ENCODE assay signal across 23 cellular contexts in the genomic region with DNA sequence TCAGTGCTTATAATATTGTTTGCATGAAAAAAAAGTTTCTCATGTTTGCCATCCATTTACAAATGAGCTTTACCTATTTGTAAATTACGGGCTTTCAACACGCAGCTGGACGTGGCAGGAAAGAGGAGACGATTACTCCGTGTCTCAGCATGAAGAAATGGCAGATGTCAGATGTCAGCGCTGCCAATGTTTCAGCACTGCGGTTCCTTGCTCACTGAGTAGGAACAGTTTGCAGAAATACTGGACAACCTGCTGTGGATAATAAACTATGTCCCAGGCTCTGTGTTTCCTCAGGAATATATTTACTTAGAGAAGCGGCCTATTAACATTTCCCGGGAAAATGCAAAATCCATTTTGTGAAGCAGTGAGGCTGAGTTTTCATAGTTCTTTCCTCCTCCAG. TPM values are rescaled to one million over a fixed set of nuclear protein-coding genes. Genes with fewer than 3 reads are reported as not detected.
"Had no signal": no experiment of that assay in that cellular context is flagged by ENCODE, and none has a peak within 500 bp of the region (broad histone marks: within the 10 kb centered on the region; RNA-seq: fewer than 3 reads in every experiment).

No MANE protein-coding gene starts in this region.

- H3K4me2 ChIP-seq: smooth muscle cell had no signal

- H3K36me3 ChIP-seq: ascending aorta, breast epithelium, WERI-Rb-1 had no signal

- H3K4me1 Mint-ChIP-seq: activated naive CD4-positive, alpha-beta T cell treated with anti-CD3 and anti-CD28 coated beads, Interleukin-2, amount 50 U/mL, for 24 hours; natural killer cell had no signal

- H3K9me3 ChIP-seq: ascending aorta, stomach had no signal

- H3K9me3 Mint-ChIP-seq: dendritic cell treated with granulocyte-macrophage colony-stimulating factor and Interleukin-4, amounts not matched to agents 40 ng/mL and 50 ng/mL, for 4 days; natural killer cell had no signal

- H3K27me3 ChIP-seq: ascending aorta, breast epithelium, stomach had no signal

- H3K9ac ChIP-seq: parathyroid adenoma had no signal

- H3K4me1 ChIP-seq: breast epithelium had no signal

- H3K4me3 ChIP-seq: ascending aorta, breast epithelium, lung, smooth muscle cell, stomach had no signal

- DNase-seq: activated CD4-positive, alpha-beta T cell treated with anti-CD3 and anti-CD28 coated beads for 1 hour; activated CD8-positive, alpha-beta memory T cell treated with anti-CD3 and anti-CD28 coated beads for 24 hours; activated CD8-positive, alpha-beta memory T cell treated with anti-CD3 and anti-CD28 coated beads, Interleukin-2, amount 50 U/mL, for 48 hours; activated gamma-delta T cell; activated T-cell treated with anti-CD3 and anti-CD28 coated beads, Interleukin-2, amount 50 U/mL, for 72 hours; effector CD8-positive, alpha-beta T cell; hypothalamus; islet precursor cell; left colon; natural killer cell; stimulated activated CD4-positive, alpha-beta T cell treated with anti-CD3 and anti-CD28 coated beads, Interleukin-4, amount 100 ng/mL, for 1 hour; stomach; T-helper 2 cell; trophoblast cell; WERI-Rb-1 had no signal

- H3K4me3 Mint-ChIP-seq: activated naive CD4-positive, alpha-beta T cell treated with anti-CD3 and anti-CD28 coated beads, Interleukin-2, amount 50 U/mL, for 24 hours; activated T-cell treated with anti-CD3 and anti-CD28 coated beads, Interleukin-2, amount 50 U/mL, for 72 hours; dendritic cell treated with granulocyte-macrophage colony-stimulating factor and Interleukin-4, amounts not matched to agents 40 ng/mL and 50 ng/mL, for 4 days; natural killer cell had no signal

- H3K27ac ChIP-seq: breast epithelium, parathyroid adenoma, stomach, WERI-Rb-1 had no signal

- H3K27ac Mint-ChIP-seq: activated naive CD4-positive, alpha-beta T cell treated with anti-CD3 and anti-CD28 coated beads, Interleukin-2, amount 50 U/mL, for 24 hours; activated T-cell treated with anti-CD3 and anti-CD28 coated beads, Interleukin-2, amount 50 U/mL, for 72 hours; dendritic cell treated with granulocyte-macrophage colony-stimulating factor and Interleukin-4, amounts not matched to agents 40 ng/mL and 50 ng/mL, for 4 days; natural killer cell had no signal

- ATAC-seq: activated T-cell treated with anti-CD3 and anti-CD28 coated beads, Interleukin-2, amount 50 U/mL, for 72 hours; left colon; natural killer cell; sciatic nerve had no signal

- H3K27me3 Mint-ChIP-seq: activated naive CD4-positive, alpha-beta T cell treated with anti-CD3 and anti-CD28 coated beads, Interleukin-2, amount 50 U/mL, for 24 hours had no signal

RNA-seq across cellular contexts. Expression of gene RAMACL, which starts 22.7 kb away (rescaled TPM):
- total RNA-seq: ascending aorta had no signal
